Comparison of ENCODE assay signal across 10 cellular contexts in genomic region chr11:45092901-45093760, GRCh38. TPM values are rescaled to one million over a fixed set of nuclear protein-coding genes. Genes with fewer than 3 reads are reported as not detected.
DNase-seq lines count a peak whose midpoint lies in the region; ATAC-seq and TF ChIP-seq lines count a peak whose summit lies in the region.
"Had no signal": no experiment of that assay in that cellular context is flagged by ENCODE, and none has a peak within 500 bp of the region (broad histone marks: within the 10 kb centered on the region; RNA-seq: fewer than 3 reads in every experiment).

No MANE protein-coding gene starts in this region.

- peaks cover 6% of the 10 kb centered on the region for H3K27me3 Mint-ChIP-seq in activated naive CD4-positive, alpha-beta T cell treated with anti-CD3 and anti-CD28 coated beads for 36 hours (ENCODE audit: low read depth)
- H3K27me3 Mint-ChIP-seq in stimulated activated naive B cell treated with anti-CD40 and anti-IgM and Interleukin-4, amounts not matched to agents 10 μg/mL and 1 μg/mL and 100 μg/mL, for 72 hours = peaks cover 4 to 8% of the 10 kb centered on the region in 2 donors

- H3K36me3 ChIP-seq in WERI-Rb-1 = no peaks in the 10 kb centered on the region

- H3K27ac Mint-ChIP-seq in activated naive CD4-positive, alpha-beta T cell treated with anti-CD3 and anti-CD28 coated beads for 36 hours = no peak overlapping the region
- peak overlapping the region; percentile 65 for H3K27ac Mint-ChIP-seq in stimulated activated naive B cell treated with anti-CD40 and anti-IgM and Interleukin-4, amounts not matched to agents 10 μg/mL and 1 μg/mL and 100 μg/mL, for 72 hours

- ATAC-seq in stimulated activated naive B cell treated with anti-CD40 and anti-IgM and Interleukin-4, amounts not matched to agents 10 μg/mL and 1 μg/mL and 100 μg/mL, for 72 hours (replicated peaks) = peak; percentile 86 to 90
- no peak for ATAC-seq in HG02870 (IDR thresholded peaks at IDR 0.05; ENCODE audit: unreplicated experiment)

- H3K4me1 Mint-ChIP-seq in activated naive CD4-positive, alpha-beta T cell treated with anti-CD3 and anti-CD28 coated beads for 36 hours (ENCODE audit: low read depth) = peaks cover 7% of the 10 kb centered on the region
- H3K4me1 Mint-ChIP-seq in stimulated activated naive B cell treated with anti-CD40 and anti-IgM and Interleukin-4, amounts not matched to agents 10 μg/mL and 1 μg/mL and 100 μg/mL, for 72 hours = peaks cover 34 to 54% of the 10 kb centered on the region in 2 donors

- intact Hi-C loops in activated naive CD4-positive, alpha-beta T cell treated with anti-CD3 and anti-CD28 coated beads for 36 hours (cut with micrococcal nuclease) = no loop called here

- DNase-seq in activated naive CD4-positive, alpha-beta T cell treated with Interleukin-2 at 50 U/mL for 16 hours = peak; percentile 49
- no peak for DNase-seq in activated naive CD4-positive, alpha-beta T cell treated with anti-CD3 and anti-CD28 coated beads for 36 hours
- peak; percentile 10 for DNase-seq in WERI-Rb-1
- DNase-seq in fibroblast of pulmonary artery (ENCODE audit: low read depth) = peak; percentile 76
- DNase-seq in stimulated activated naive B cell treated with anti-CD40 and anti-IgM and Interleukin-4, amounts not matched to agents 10 μg/mL and 1 μg/mL and 100 μg/mL, for 72 hours = no peak
- no peak for DNase-seq in foreskin fibroblast
- no peak for DNase-seq in cerebellum (ENCODE audit: low spot score)
- DNase-seq: Karpas-422 had no signal

- H3K27me3 ChIP-seq in WERI-Rb-1 (ENCODE audit: insufficient read depth, low read depth, severe bottlenecking) = no peaks in the 10 kb centered on the region

- H3K36me3 Mint-ChIP-seq in activated naive CD4-positive, alpha-beta T cell treated with anti-CD3 and anti-CD28 coated beads for 36 hours (ENCODE audit: low read depth) = no peaks in the 10 kb centered on the region
- peaks cover 0 to 2% of the 10 kb centered on the region in 2 donors for H3K36me3 Mint-ChIP-seq in stimulated activated naive B cell treated with anti-CD40 and anti-IgM and Interleukin-4, amounts not matched to agents 10 μg/mL and 1 μg/mL and 100 μg/mL, for 72 hours
- H3K36me3 Mint-ChIP-seq: CD14-positive monocyte had no signal

- H3K4me3 Mint-ChIP-seq in activated naive CD4-positive, alpha-beta T cell treated with anti-CD3 and anti-CD28 coated beads for 36 hours = no peak overlapping the region
- peak overlapping the region; percentile 25 to 55 for H3K4me3 Mint-ChIP-seq in stimulated activated naive B cell treated with anti-CD40 and anti-IgM and Interleukin-4, amounts not matched to agents 10 μg/mL and 1 μg/mL and 100 μg/mL, for 72 hours

- no peak overlapping the region for H3K27ac ChIP-seq in WERI-Rb-1

- CTCF ChIA-PET in activated naive CD4-positive, alpha-beta T cell treated with anti-CD3 and anti-CD28 coated beads for 36 hours (lab: Charles Lee) = interaction anchor here (1.0 to 21.8 kb wide), 4 partner anchors 10 to 160 kb away, joined by 3 to 741 read pairs (median 5); no protein-coding TSS in a partner anchor

- H3K9me3 Mint-ChIP-seq in activated naive CD4-positive, alpha-beta T cell treated with anti-CD3 and anti-CD28 coated beads for 36 hours = no peaks in the 10 kb centered on the region
- no peaks in the 10 kb centered on the region for H3K9me3 Mint-ChIP-seq in stimulated activated naive B cell treated with anti-CD40 and anti-IgM and Interleukin-4, amounts not matched to agents 10 μg/mL and 1 μg/mL and 100 μg/mL, for 72 hours

- H3K4me3 ChIP-seq in WERI-Rb-1 (ENCODE audit: low read depth, low read length) (no peak overlapping the region), fibroblast of pulmonary artery (replicated peaks; ENCODE audit: low read depth, low read length) (no peak overlapping the region), foreskin fibroblast (ENCODE audit: low read depth in 1 of 2, low read length in 2 of 2) (no peak overlapping the region)

- no peak for TF ChIP-seq CTCF in WERI-Rb-1 (IDR thresholded peaks at IDR 0.05; ENCODE audit: low read depth, low read length)
- no peak for TF ChIP-seq CTCF in fibroblast of pulmonary artery (IDR thresholded peaks at IDR 0.05; ENCODE audit: low read length, missing control alignments)
- no peak for TF ChIP-seq CTCF in foreskin fibroblast (IDR thresholded peaks at IDR 0.05; ENCODE audit: low read depth, low read length)

- no peaks in the 10 kb centered on the region for H3K9me3 ChIP-seq in WERI-Rb-1 (ENCODE audit: severe bottlenecking)

RNA-seq across cellular contexts. Expression of gene PRDM11, which starts 53.3 kb away (rescaled TPM):
- total RNA-seq in activated naive CD4-positive, alpha-beta T cell treated with anti-CD3 and anti-CD28 coated beads for 36 hours = 1 to 10 TPM in 1 of 2 experiments, under 1 TPM in 1; 0.81 to 1.3 TPM
- total RNA-seq in cerebellum = 10.9 TPM

Comparison
In these comparisons a context has a peak if more than half of its experiments do, and no peak if none do; other contexts are left out.
1. DNase-seq: peak in activated naive CD4-positive, alpha-beta T cell treated with Interleukin-2 at 50 U/mL for 16 hours (single experiment), WERI-Rb-1 (single experiment) and fibroblast of pulmonary artery (single experiment); none in activated naive CD4-positive, alpha-beta T cell treated with anti-CD3 and anti-CD28 coated beads for 36 hours (single experiment), stimulated activated naive B cell treated with anti-CD40 and anti-IgM and Interleukin-4, amounts not matched to agents 10 μg/mL and 1 μg/mL and 100 μg/mL, for 72 hours (single experiment), foreskin fibroblast (0 of 2) and cerebellum (single experiment).